ENCODE assay signal across 32 cellular contexts in the genomic region with DNA sequence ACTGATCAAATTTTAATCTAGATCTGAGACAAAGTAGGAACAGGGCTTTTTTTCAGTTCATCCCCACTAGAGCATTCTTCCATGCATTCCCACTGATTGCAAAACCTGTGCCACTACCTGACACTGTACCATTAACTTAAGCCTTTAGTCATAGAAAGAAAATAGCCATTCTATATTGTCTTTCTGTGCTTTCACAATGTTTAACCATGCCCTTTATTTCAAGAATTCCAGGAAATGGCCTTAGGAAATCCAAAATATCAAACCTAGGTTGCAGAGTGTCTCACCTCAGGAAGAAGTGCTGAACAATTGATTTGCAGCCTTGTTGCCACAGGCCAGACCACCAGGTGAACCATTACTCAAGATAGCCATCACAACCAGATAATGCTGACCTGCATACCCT. TPM values are rescaled to one million over a fixed set of nuclear protein-coding genes. Genes with fewer than 3 reads are reported as not detected.
DNase-seq lines count a peak whose midpoint lies in the region; ATAC-seq and TF ChIP-seq lines count a peak whose summit lies in the region.
"Had no signal": no experiment of that assay in that cellular context is flagged by ENCODE, and none has a peak within 500 bp of the region (broad histone marks: within the 10 kb centered on the region; RNA-seq: fewer than 3 reads in every experiment).

No MANE protein-coding gene starts in this region.

- H3K4me3 Mint-ChIP-seq in activated T-cell treated with anti-CD3 and anti-CD28 coated beads, Interleukin-2, amount 50 U/mL, for 72 hours = no peak overlapping the region
- H3K4me3 Mint-ChIP-seq: activated CD8-positive, alpha-beta T cell treated with anti-CD3 and anti-CD28 coated beads for 36 hours; activated naive CD8-positive, alpha-beta T cell; CD8-positive, alpha-beta memory T cell; naive thymus-derived CD4-positive, alpha-beta T cell had no signal

- peaks cover 40% of the 10 kb centered on the region for H3K4me1 Mint-ChIP-seq in activated T-cell treated with anti-CD3 and anti-CD28 coated beads, Interleukin-2, amount 50 U/mL, for 72 hours (ENCODE audit: low read depth)

- no peak overlapping the region for H3K4me3 ChIP-seq in left ventricle myocardium inferior
- no peak overlapping the region for H3K4me3 ChIP-seq in choroid plexus epithelial cell (ENCODE audit: low read depth, low read length)
- no peak overlapping the region for H3K4me3 ChIP-seq in urinary bladder (ENCODE audit: low read depth, low read length)
- H3K4me3 ChIP-seq: ascending aorta, HAP-1, heart right ventricle, stomach, thyroid gland had no signal

- ATAC-seq in Right ventricle myocardium inferior = no peak
- ATAC-seq in activated T-cell treated with anti-CD3 and anti-CD28 coated beads, Interleukin-2, amount 50 U/mL, for 72 hours (replicated peaks in 1 of 2) = no peak
- ATAC-seq: activated CD8-positive, alpha-beta T cell treated with anti-CD3 and anti-CD28 coated beads for 36 hours; foreskin keratinocyte; left cardiac atrium; naive thymus-derived CD4-positive, alpha-beta T cell had no signal

- intact Hi-C loops in left ventricle myocardium inferior (cut with micrococcal nuclease) (no loop called here), Right ventricle myocardium inferior (cut with DNase I) (no loop called here)

- no peaks in the 10 kb centered on the region for H3K27me3 ChIP-seq in left ventricle myocardium inferior (ENCODE audit: low read depth)
- H3K27me3 ChIP-seq: ascending aorta, foreskin keratinocyte, heart right ventricle, stomach, thyroid gland had no signal

- peaks cover 0 to 1% of the 10 kb centered on the region in 2 donors for H3K36me3 Mint-ChIP-seq in activated T-cell treated with anti-CD3 and anti-CD28 coated beads, Interleukin-2, amount 50 U/mL, for 72 hours (ENCODE audit: insufficient read depth in 2 of 2)
- H3K36me3 Mint-ChIP-seq: activated naive CD8-positive, alpha-beta T cell; CD8-positive, alpha-beta memory T cell had no signal

- H3K9me3 Mint-ChIP-seq in activated T-cell treated with anti-CD3 and anti-CD28 coated beads, Interleukin-2, amount 50 U/mL, for 72 hours = no peaks in the 10 kb centered on the region
- H3K9me3 Mint-ChIP-seq: activated CD8-positive, alpha-beta T cell treated with anti-CD3 and anti-CD28 coated beads for 36 hours; CD8-positive, alpha-beta memory T cell had no signal

- no peaks in the 10 kb centered on the region for H3K27me3 Mint-ChIP-seq in activated T-cell treated with anti-CD3 and anti-CD28 coated beads, Interleukin-2, amount 50 U/mL, for 72 hours (ENCODE audit: low read depth)
- H3K27me3 Mint-ChIP-seq: activated CD8-positive, alpha-beta T cell treated with anti-CD3 and anti-CD28 coated beads for 36 hours; activated naive CD8-positive, alpha-beta T cell; CD8-positive, alpha-beta memory T cell; naive thymus-derived CD4-positive, alpha-beta T cell had no signal

- H3K27ac ChIP-seq in left ventricle myocardium inferior (replicated peaks) (peak overlapping the region; percentile 64), urinary bladder (ENCODE audit: low read depth) (peak overlapping the region; percentile 38)
- H3K27ac ChIP-seq: ascending aorta, foreskin keratinocyte, thyroid gland had no signal

- H3K27ac Mint-ChIP-seq in activated T-cell treated with anti-CD3 and anti-CD28 coated beads, Interleukin-2, amount 50 U/mL, for 72 hours = no peak overlapping the region
- H3K27ac Mint-ChIP-seq: activated CD8-positive, alpha-beta T cell treated with anti-CD3 and anti-CD28 coated beads for 36 hours; activated naive CD8-positive, alpha-beta T cell; naive thymus-derived CD4-positive, alpha-beta T cell had no signal

- DNase-seq in left ventricle myocardium inferior = no peak
- no peak for DNase-seq in Right ventricle myocardium inferior (ENCODE audit: missing footprints)
- DNase-seq in choroid plexus epithelial cell (ENCODE audit: low read depth) = peak; percentile 15
- peak; percentile 7 for DNase-seq in kidney tubule cell (ENCODE audit: low spot score)
- DNase-seq in activated T-cell treated with anti-CD3 and anti-CD28 coated beads, Interleukin-2, amount 50 U/mL, for 72 hours = no peak
- no peak for DNase-seq in DMS53 treated with DMSO at 0.1 percent for 48 hours (lab: John Stamatoyannopoulos, UW; ENCODE audit: unreplicated experiment)
- no peak for DNase-seq in iPS-NIHi11 (ENCODE audit: low spot score)
- DNase-seq: 8988T; activated CD4-positive, CD25-positive, alpha-beta regulatory T cell treated with anti-CD3 and anti-CD28 coated beads, Interleukin-2, amount 50 U/mL, for 72 hours; activated CD8-positive, alpha-beta T cell treated with anti-CD3 and anti-CD28 coated beads for 36 hours; activated effector memory CD4-positive, alpha-beta T cell treated with Interleukin-2 at 50 U/mL for 16 hours; CD8-positive, alpha-beta memory T cell; central memory CD4-positive, alpha-beta T cell; foreskin keratinocyte; heart right ventricle; KG1; left cardiac atrium; midbrain; MM.1S; naive thymus-derived CD4-positive, alpha-beta T cell; NCI-H1417 treated with DMSO at 0.1 percent for 48 hours; NCI-H446; NCI-H82; nucleus accumbens; small intestine; stimulated activated CD8-positive, alpha-beta memory T cell treated with anti-CD3 and anti-CD28 coated beads, Interleukin-4, amount 100 ng/mL, for 48 hours; stomach; thyroid gland had no signal

- TF ChIP-seq CTCF in left ventricle myocardium inferior (IDR thresholded peaks at IDR 0.05; ENCODE audit: borderline replicate concordance) = no peak
- TF ChIP-seq CTCF in choroid plexus epithelial cell (conservative IDR thresholded peaks at IDR 0.05; ENCODE audit: low read depth, low read length) = no peak

- H3K9me3 ChIP-seq in left ventricle myocardium inferior (replicated peaks) = no peaks in the 10 kb centered on the region
- H3K9me3 ChIP-seq: ascending aorta, HAP-1, heart right ventricle, stomach, thyroid gland had no signal

- H3K36me3 ChIP-seq in left ventricle myocardium inferior (no peaks in the 10 kb centered on the region), urinary bladder (ENCODE audit: insufficient read depth) (no peaks in the 10 kb centered on the region)
- H3K36me3 ChIP-seq: ascending aorta, HAP-1, heart right ventricle, stomach, thyroid gland had no signal

- H3K4me1 ChIP-seq in left ventricle myocardium inferior (peaks cover 25% of the 10 kb centered on the region), urinary bladder (ENCODE audit: insufficient read depth) (no peaks in the 10 kb centered on the region)
- H3K4me1 ChIP-seq: ascending aorta, stomach, thyroid gland had no signal

RNA-seq across cellular contexts. Expression of gene TGFBR2, which starts 56.2 kb away (rescaled TPM):
- total RNA-seq in left ventricle myocardium inferior (144 TPM), Right ventricle myocardium inferior (186 TPM), urinary bladder (128 TPM)
- polyA plus RNA-seq in urinary bladder = 161 TPM
- total RNA-seq in activated T-cell treated with anti-CD3 and anti-CD28 coated beads, Interleukin-2, amount 50 U/mL, for 72 hours = 10 to 100 TPM; 37.7 to 45.9 TPM

Comparison
In these comparisons a context has a peak if more than half of its experiments do, and no peak if none do; other contexts are left out.
1. DNase-seq: peak in choroid plexus epithelial cell (single experiment) and kidney tubule cell (single experiment); none in left ventricle myocardium inferior (single experiment), Right ventricle myocardium inferior (single experiment), activated T-cell treated with anti-CD3 and anti-CD28 coated beads, Interleukin-2, amount 50 U/mL, for 72 hours (0 of 2), DMS53 treated with DMSO at 0.1 percent for 48 hours (single experiment) and iPS-NIHi11 (single experiment).